Comparison of ENCODE assay signal across 1 cellular context in the genomic region with DNA sequence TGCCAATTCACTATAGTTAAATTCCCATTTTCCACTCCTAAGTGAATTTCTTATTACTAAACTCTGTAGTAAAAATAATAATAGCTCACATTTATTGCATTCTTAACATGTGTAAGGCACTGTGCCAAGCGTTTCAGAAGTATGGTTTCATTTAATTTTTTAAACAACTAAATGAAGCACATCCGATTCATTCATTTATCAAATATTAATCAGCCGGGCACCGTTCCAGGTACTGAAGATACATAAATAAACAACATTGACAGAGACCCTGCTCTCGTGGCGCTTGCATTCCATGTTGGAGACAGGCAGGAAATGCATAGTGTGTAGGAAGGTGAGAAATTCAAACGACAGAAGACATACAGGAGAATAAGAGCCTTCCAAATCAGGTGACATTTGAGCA.
TF ChIP-seq lines count a peak whose summit lies in the region.

No MANE protein-coding gene starts in this region.

TF ChIP-seq in IMR-90, 13 proteins besides CTCF, POLR2A, EP300 and RAD21:
- TF ChIP-seq BHLHE40 (IDR thresholded peaks at IDR 0.05; ENCODE audit: low read depth, low read length), result no peak
- TF ChIP-seq RFX5 (IDR thresholded peaks at IDR 0.05; ENCODE audit: low read depth, low read length), result no peak
- no peak for TF ChIP-seq MAZ (IDR thresholded peaks at IDR 0.05; ENCODE audit: borderline replicate concordance, low read depth, low read length)
- TF ChIP-seq MXI1 (IDR thresholded peaks at IDR 0.05; ENCODE audit: borderline replicate concordance, low read depth, low read length), result no peak
- TF ChIP-seq, protein P1, sequence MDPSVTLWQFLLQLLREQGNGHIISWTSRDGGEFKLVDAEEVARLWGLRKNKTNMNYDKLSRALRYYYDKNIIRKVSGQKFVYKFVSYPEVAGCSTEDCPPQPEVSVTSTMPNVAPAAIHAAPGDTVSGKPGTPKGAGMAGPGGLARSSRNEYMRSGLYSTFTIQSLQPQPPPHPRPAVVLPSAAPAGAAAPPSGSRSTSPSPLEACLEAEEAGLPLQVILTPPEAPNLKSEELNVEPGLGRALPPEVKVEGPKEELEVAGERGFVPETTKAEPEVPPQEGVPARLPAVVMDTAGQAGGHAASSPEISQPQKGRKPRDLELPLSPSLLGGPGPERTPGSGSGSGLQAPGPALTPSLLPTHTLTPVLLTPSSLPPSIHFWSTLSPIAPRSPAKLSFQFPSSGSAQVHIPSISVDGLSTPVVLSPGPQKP (IDR thresholded peaks at IDR 0.05; ENCODE audit: borderline replicate concordance, low read depth, low read length), result no peak
- no peak for TF ChIP-seq NFE2L2 (IDR thresholded peaks at IDR 0.05; ENCODE audit: low read depth, low read length)
- TF ChIP-seq, protein P2, sequence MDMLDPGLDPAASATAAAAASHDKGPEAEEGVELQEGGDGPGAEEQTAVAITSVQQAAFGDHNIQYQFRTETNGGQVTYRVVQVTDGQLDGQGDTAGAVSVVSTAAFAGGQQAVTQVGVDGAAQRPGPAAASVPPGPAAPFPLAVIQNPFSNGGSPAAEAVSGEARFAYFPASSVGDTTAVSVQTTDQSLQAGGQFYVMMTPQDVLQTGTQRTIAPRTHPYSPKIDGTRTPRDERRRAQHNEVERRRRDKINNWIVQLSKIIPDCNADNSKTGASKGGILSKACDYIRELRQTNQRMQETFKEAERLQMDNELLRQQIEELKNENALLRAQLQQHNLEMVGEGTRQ (IDR thresholded peaks at IDR 0.05; ENCODE audit: low read depth, low read length), result no peak
- TF ChIP-seq SMC3 (IDR thresholded peaks at IDR 0.05; ENCODE audit: low read depth, low read length), result no peak
- TF ChIP-seq FOS (IDR thresholded peaks at IDR 0.05; ENCODE audit: low read depth, low read length), result no peak
- no peak for TF ChIP-seq RCOR1 (IDR thresholded peaks at IDR 0.05; ENCODE audit: insufficient replicate concordance, low read length)
- no peak for TF ChIP-seq CHD1 (IDR thresholded peaks at IDR 0.05; ENCODE audit: low read depth, low read length)
